Comparison of ENCODE assay signal across 8 cellular contexts in genomic region chr11:75562048-75562835, GRCh38. TPM values are rescaled to one million over a fixed set of nuclear protein-coding genes. Genes with fewer than 3 reads are reported as not detected.
DNase-seq lines count a peak whose midpoint lies in the region; ATAC-seq and FAIRE-seq lines count a peak whose summit lies in the region.

Gene SERPINH1 (plus strand): TSS chr11:75562253. CDS start chr11:75566350, 4,097 bp downstream.

- peaks cover 5% of the 10 kb centered on the region for H3K27me3 Mint-ChIP-seq in activated CD4-positive, alpha-beta T cell treated with anti-CD3 and anti-CD28 coated beads, Interleukin-2, amount 10 ng/mL, durations not matched to agents 24 days and 14 days

- intact Hi-C loops in activated CD4-positive, alpha-beta T cell treated with anti-CD3 and anti-CD28 coated beads, Interleukin-2, amount 10 ng/mL, durations not matched to agents 24 days and 14 days (cut with micrococcal nuclease), result loop anchor here (2.0 kb wide), 1 partner anchor 35 kb away; no protein-coding TSS in a partner anchor

- no peaks in the 10 kb centered on the region for H3K36me3 Mint-ChIP-seq in activated CD4-positive, alpha-beta T cell treated with anti-CD3 and anti-CD28 coated beads, Interleukin-2, amount 10 ng/mL, durations not matched to agents 24 days and 14 days (ENCODE audit: low read depth)

- H3K4me3 Mint-ChIP-seq in activated CD4-positive, alpha-beta T cell treated with anti-CD3 and anti-CD28 coated beads, Interleukin-2, amount 10 ng/mL, durations not matched to agents 24 days and 14 days, result peak within 1 kb of the TSS; percentile 92

- DNase-seq in NCI-H510A treated with DMSO at 0.1 percent for 48 hours (lab: John Stamatoyannopoulos, UW) (peak; percentile 72), dedifferentiated amniotic fluid mesenchymal stem cell (ENCODE audit: extremely low spot score) (peak; percentile 85), left kidney (ENCODE audit: low read depth, low spot score) (peak; percentile 97)
- DNase-seq in activated CD4-positive, alpha-beta T cell treated with anti-CD3 and anti-CD28 coated beads, Interleukin-2, amount 10 ng/mL, durations not matched to agents 24 days and 14 days, result peak; percentile 91
- DNase-seq in stimulated activated CD4-positive, alpha-beta T cell treated with anti-CD3 and anti-CD28 coated beads, Interleukin-1b, Interleukin-23, amount 100 ng/mL, for 48 hours, result peak; percentile 81

- peaks cover 18% of the 10 kb centered on the region for H3K4me1 Mint-ChIP-seq in activated CD4-positive, alpha-beta T cell treated with anti-CD3 and anti-CD28 coated beads, Interleukin-2, amount 10 ng/mL, durations not matched to agents 24 days and 14 days

- peak; percentile 86 for ATAC-seq in GM18868 (IDR thresholded peaks at IDR 0.05; ENCODE audit: unreplicated experiment)
- ATAC-seq in HG03103 (IDR thresholded peaks at IDR 0.05; ENCODE audit: low read depth, unreplicated experiment), result peak; percentile 57

- FAIRE-seq in A204.1 (lab: Jason Lieb, UNC), result peak; percentile 9

- H3K9me3 Mint-ChIP-seq in activated CD4-positive, alpha-beta T cell treated with anti-CD3 and anti-CD28 coated beads, Interleukin-2, amount 10 ng/mL, durations not matched to agents 24 days and 14 days, result no peaks in the 10 kb centered on the region

- peak within 1 kb of the TSS; percentile 92 for H3K27ac Mint-ChIP-seq in activated CD4-positive, alpha-beta T cell treated with anti-CD3 and anti-CD28 coated beads, Interleukin-2, amount 10 ng/mL, durations not matched to agents 24 days and 14 days

RNA-seq across cellular contexts. Expression of gene SERPINH1, which starts in this region (rescaled TPM):
- total RNA-seq in activated CD4-positive, alpha-beta T cell treated with anti-CD3 and anti-CD28 coated beads, Interleukin-2, amount 10 ng/mL, durations not matched to agents 24 days and 14 days, result 29.6 and 30.3 TPM in 2 replicates

Comparison
In these comparisons a context has a peak if more than half of its experiments do, and no peak if none do; other contexts are left out.
1. Peak in every context shown above with its lines: DNase-seq and ATAC-seq.